In genomic region chr17:72789711-72790110, GRCh38 we compare ENCODE assay signal across 18 cellular contexts.
DNase-seq lines count a peak whose midpoint lies in the region; ATAC-seq, FAIRE-seq and TF ChIP-seq lines count a peak whose summit lies in the region.
"Had no signal": no experiment of that assay in that cellular context is flagged by ENCODE, and none has a peak within 500 bp of the region (broad histone marks: within the 10 kb centered on the region; RNA-seq: fewer than 3 reads in every experiment).

No MANE protein-coding gene starts in this region.

- POLR2A ChIA-PET in HepG2 (lab: Yijun Ruan, JAX) = no interaction called here

- TF ChIP-seq RAD21 in HepG2 (CRISPR knock-in tag; IDR thresholded peaks at IDR 0.05) = no peak

- H3K36me3 ChIP-seq in HepG2 (replicated peaks in 1 of 2; ENCODE audit: control insufficient read depth in 1 of 2, insufficient read depth in 2 of 2, low read length in 2 of 2) (no peaks in the 10 kb centered on the region), right lobe of liver (peaks cover 0 to under 1% (median 0%) of the 10 kb centered on the region in 4 donors)

- peaks cover 25% of the 10 kb centered on the region for H3K4me1 ChIP-seq in HepG2 (ENCODE audit: insufficient read depth, low read length)
- H3K4me1 ChIP-seq in right lobe of liver = no peaks in the 10 kb centered on the region

- no peak for TF ChIP-seq POLR2A in HepG2 (IDR thresholded peaks at IDR 0.05; ENCODE audit: insufficient read depth in 1 of 2, low read depth in 2 of 2, low read length in 2 of 2)
- TF ChIP-seq POLR2A in right lobe of liver (IDR thresholded peaks at IDR 0.05) = no peak

- peaks cover 6% of the 10 kb centered on the region; the same call in 1 of the 2 replicates for H3K9me3 ChIP-seq in HepG2 (ENCODE audit: low read length)
- peaks cover 0 to 3% (median 0%) of the 10 kb centered on the region in 4 donors for H3K9me3 ChIP-seq in right lobe of liver

- H3K27ac ChIP-seq in HepG2 (ENCODE audit: extremely low read length, insufficient read depth, low read length) = peak overlapping the region; percentile 37
- no peak overlapping the region for H3K27ac ChIP-seq in right lobe of liver
- H3K27ac ChIP-seq: BLaER1, C4-2B had no signal

- no peak for DNase-seq in HepG2 (ENCODE audit: low spot score)
- DNase-seq in right lobe of liver = no peak
- no peak for DNase-seq in HTR-8/SVneo (ENCODE audit: insufficient read length, low spot score)
- DNase-seq in cerebellum (ENCODE audit: low spot score) = peak; percentile 35
- no peak for DNase-seq in hippocampal formation (lab: John Stamatoyannopoulos, UW)
- no peak for DNase-seq in 8988T
- DNase-seq: CD4-positive, CD25-positive, alpha-beta regulatory T cell; CD8-positive, alpha-beta T cell; DMS53; DMS79 treated with DMSO at 0.1 percent for 48 hours; H7; HCEC 1CT had no signal

- FAIRE-seq in HepG2 (lab: Jason Lieb, UNC) (no peak), HTR-8/SVneo (lab: Jason Lieb, UNC) (peak; percentile 42)
- FAIRE-seq: A204.1, G401.6, GM12892, H1 had no signal

- no peak for TF ChIP-seq CTCF in HepG2 (CRISPR knock-in tag; IDR thresholded peaks at IDR 0.05)
- no peak for TF ChIP-seq CTCF in right lobe of liver (IDR thresholded peaks at IDR 0.05)

- H3K4me3 ChIP-seq in HepG2 (replicated peaks in 1 of 3; ENCODE audit: insufficient read depth in 1 of 3, low read depth in 2 of 3, low read length in 3 of 3) = no peak overlapping the region
- no peak overlapping the region for H3K4me3 ChIP-seq in right lobe of liver
- H3K4me3 ChIP-seq: BLaER1 had no signal

- no peak overlapping the region for H2AFZ ChIP-seq in HepG2 (ENCODE audit: low read length)

- intact Hi-C loops in HepG2 (cut with micrococcal nuclease; ENCODE audit: unreplicated experiment) (loop anchor here (2.0 kb wide), 1 partner anchor 57 kb away; no protein-coding TSS in a partner anchor), right lobe of liver (cut with DNase I) (no loop called here)

- no peaks in the 10 kb centered on the region for H3K27me3 ChIP-seq in HepG2 (ENCODE audit: control insufficient read depth in 1 of 2, insufficient read depth in 2 of 2, low read length in 2 of 2)
- no peaks in the 10 kb centered on the region for H3K27me3 ChIP-seq in right lobe of liver
- H3K27me3 ChIP-seq: BLaER1 had no signal

- H3K4me2 ChIP-seq in HepG2 (ENCODE audit: low read depth, low read length) = no peak overlapping the region

- in situ Hi-C loops in HepG2 (cut with HindIII; ENCODE audit: extremely low pct_ligation_motif_present, low pct_unique_long_range_greater_than_20kb) = no loop called here

- WGBS in HepG2 (ENCODE audit: low lambda C conversion rate) = 94% methylated on average over 6 of the region's 6 CpGs
- 89% methylated on average over 4 of the region's 6 CpGs for WGBS in right lobe of liver (ENCODE audit: insufficient coverage, low coverage, low lambda C conversion rate, missing lambda C conversion rate)

- CTCF ChIA-PET in HepG2 (lab: Yijun Ruan, JAX; ENCODE audit: low intra/inter-chr PET ratio, low total read pairs) = no interaction called here

- BruUV-seq in HepG2 (replicated peaks; lab: Mats Ljungman, UMichigan) = no TSS peak

- H3K9ac ChIP-seq in HepG2 (ENCODE audit: insufficient read depth, low read depth, low read length) = no peak overlapping the region
- H3K9ac ChIP-seq: BLaER1 had no signal

- H3K79me2 ChIP-seq in HepG2 (ENCODE audit: insufficient read depth, low read length) = no peaks in the 10 kb centered on the region

- H4K20me1 ChIP-seq in HepG2 (ENCODE audit: insufficient read depth, low read length) = no peaks in the 10 kb centered on the region
- H4K20me1 ChIP-seq: BLaER1 had no signal

- TF ChIP-seq EP300 in HepG2 (IDR thresholded peaks at IDR 0.05; ENCODE audit: low read depth in 2 of 2, low read length in 2 of 2) (no peak), HepG2 (CRISPR knock-in tag; IDR thresholded peaks at IDR 0.05; ENCODE audit: borderline replicate concordance) (no peak)

- no peak for ATAC-seq in HepG2
- no peak for ATAC-seq in right lobe of liver
- ATAC-seq: CD8-positive, alpha-beta T cell had no signal

TF ChIP-seq in HepG2, 621 proteins besides CTCF, POLR2A, EP300 and RAD21:
- no peak for TF ChIP-seq ZNF746 (CRISPR knock-in tag; IDR thresholded peaks at IDR 0.05)
TF ChIP-seq in HepG2: peak in this region for 0.
